Comparison of ENCODE assay signal across 1 cellular context in the genomic region with DNA sequence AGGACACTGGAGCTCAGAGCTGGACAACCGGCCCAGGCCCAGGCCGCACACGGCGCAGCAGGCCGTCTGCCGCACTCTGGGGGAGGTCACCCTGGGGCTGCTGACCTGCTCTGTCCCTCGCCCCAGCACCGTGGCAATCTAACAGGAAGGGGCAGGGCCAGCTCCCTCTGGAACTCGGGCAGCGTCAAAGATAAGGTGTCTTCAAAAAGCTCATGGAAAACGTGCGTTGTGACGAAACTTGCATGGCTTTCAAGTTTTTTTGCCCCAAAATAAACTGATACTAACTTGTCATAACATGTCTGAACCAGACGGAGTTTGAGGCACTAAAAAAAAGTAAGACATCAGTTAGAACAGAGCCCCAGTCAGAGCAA.
TF ChIP-seq lines count a peak whose summit lies in the region.

No MANE protein-coding gene starts in this region.

TF ChIP-seq in HCT116, 20 proteins besides CTCF, POLR2A, EP300 and RAD21:
- no peak for TF ChIP-seq POLR2AphosphoS5 (IDR thresholded peaks at IDR 0.05; ENCODE audit: low read depth, low read length)
TF ChIP-seq in HCT116: peak in this region for 0.
